In genomic region chr20:24746351-24746685, GRCh38 we compare ENCODE assay signal across 12 cellular contexts.
A peak's percentile ranks its signal among the peaks of the same experiment; 100 is the strongest.
DNase-seq lines count a peak whose midpoint lies in the region; ATAC-seq, FAIRE-seq and TF ChIP-seq lines count a peak whose summit lies in the region.
"Had no signal": no experiment of that assay in that cellular context is flagged by ENCODE, and none has a peak within 500 bp of the region (broad histone marks: within the 10 kb centered on the region; RNA-seq: fewer than 3 reads in every experiment).

No MANE protein-coding gene starts in this region.

- no peak overlapping the region for H2AFZ ChIP-seq in HepG2 (ENCODE audit: low read length)

- POLR2A ChIA-PET in HepG2 (lab: Yijun Ruan, JAX), result no interaction called here

- DNase-seq in HuH-7.5 (ENCODE audit: low spot score) (peak; percentile 36), RWPE2 (ENCODE audit: low spot score) (peak; percentile 99), HepG2 (ENCODE audit: low spot score) (no peak), chondrocyte (ENCODE audit: low spot score) (no peak)
- DNase-seq in stimulated activated naive B cell treated with anti-CD40 and anti-IgM and Interleukin-4, amounts not matched to agents 10 μg/mL and 1 μg/mL and 100 μg/mL, for 72 hours, result no peak
- DNase-seq: activated effector memory CD4-positive, alpha-beta T cell treated with Interleukin-2 at 50 U/mL for 16 hours; MM.1S had no signal

- no peak for TF ChIP-seq POLR2A in HepG2 (IDR thresholded peaks at IDR 0.05; ENCODE audit: insufficient read depth in 1 of 2, low read depth in 2 of 2, low read length in 2 of 2)

- no peaks in the 10 kb centered on the region for H3K79me2 ChIP-seq in HepG2 (ENCODE audit: insufficient read depth, low read length)

- H3K9me3 ChIP-seq in BLaER1 treated with 17β-estradiol and CSF1 and Interleukin-3, amounts not matched to agents 10 nM and 100 nM (replicated peaks in 1 of 11), result no peaks in the 10 kb centered on the region; a peak in 1 of 22 replicates
- H3K9me3 ChIP-seq in RWPE2 (ENCODE audit: severe bottlenecking) (no peaks in the 10 kb centered on the region), HepG2 (ENCODE audit: low read length) (no peaks in the 10 kb centered on the region)

- H3K4me3 Mint-ChIP-seq in chondrocyte (ENCODE audit: unreplicated experiment), result no peak overlapping the region
- H3K4me3 Mint-ChIP-seq in stimulated activated naive B cell treated with anti-CD40 and anti-IgM and Interleukin-4, amounts not matched to agents 10 μg/mL and 1 μg/mL and 100 μg/mL, for 72 hours, result no peak overlapping the region
- H3K4me3 Mint-ChIP-seq: B cell; dendritic cell treated with granulocyte-macrophage colony-stimulating factor and Interleukin-4, amounts not matched to agents 40 ng/mL and 50 ng/mL, for 4 days had no signal

- no peak for FAIRE-seq in HepG2 (lab: Jason Lieb, UNC)

- TF ChIP-seq CTCF in RWPE2 (IDR thresholded peaks at IDR 0.05; ENCODE audit: poor library complexity, severe bottlenecking), result no peak
- TF ChIP-seq CTCF in HepG2 (CRISPR knock-in tag; IDR thresholded peaks at IDR 0.05), result no peak
- no peak for TF ChIP-seq CTCF in chondrocyte (IDR thresholded peaks at IDR 0.05)

- no peaks in the 10 kb centered on the region for H3K9me3 Mint-ChIP-seq in chondrocyte (ENCODE audit: low read depth)
- no peaks in the 10 kb centered on the region for H3K9me3 Mint-ChIP-seq in stimulated activated naive B cell treated with anti-CD40 and anti-IgM and Interleukin-4, amounts not matched to agents 10 μg/mL and 1 μg/mL and 100 μg/mL, for 72 hours
- H3K9me3 Mint-ChIP-seq: dendritic cell treated with granulocyte-macrophage colony-stimulating factor and Interleukin-4, amounts not matched to agents 40 ng/mL and 50 ng/mL, for 4 days had no signal

- H3K4me1 Mint-ChIP-seq in chondrocyte (ENCODE audit: low read depth), result no peaks in the 10 kb centered on the region
- peaks cover 3 to 7% of the 10 kb centered on the region in 2 donors for H3K4me1 Mint-ChIP-seq in stimulated activated naive B cell treated with anti-CD40 and anti-IgM and Interleukin-4, amounts not matched to agents 10 μg/mL and 1 μg/mL and 100 μg/mL, for 72 hours

- no peaks in the 10 kb centered on the region for H3K27me3 Mint-ChIP-seq in chondrocyte (ENCODE audit: low read depth)
- peaks cover 0 to 5% of the 10 kb centered on the region in 2 donors for H3K27me3 Mint-ChIP-seq in stimulated activated naive B cell treated with anti-CD40 and anti-IgM and Interleukin-4, amounts not matched to agents 10 μg/mL and 1 μg/mL and 100 μg/mL, for 72 hours
- H3K27me3 Mint-ChIP-seq: dendritic cell treated with granulocyte-macrophage colony-stimulating factor and Interleukin-4, amounts not matched to agents 40 ng/mL and 50 ng/mL, for 4 days had no signal

- ATAC-seq in RWPE2 (ENCODE audit: low read depth) (peak; percentile 98), HepG2 (peak; percentile 18; the same call in 1 of the 3 replicates), GM19452 (IDR thresholded peaks at IDR 0.05; ENCODE audit: unreplicated experiment) (no peak), GM21717 (IDR thresholded peaks at IDR 0.05; ENCODE audit: unreplicated experiment) (no peak)
- ATAC-seq in stimulated activated naive B cell treated with anti-CD40 and anti-IgM and Interleukin-4, amounts not matched to agents 10 μg/mL and 1 μg/mL and 100 μg/mL, for 72 hours (replicated peaks), result no peak

- peak overlapping the region in 5 of 11 experiments; percentile 17 to 63 (median 41); a peak in 6 of 22 replicates for H3K27ac ChIP-seq in BLaER1 treated with 17β-estradiol and CSF1 and Interleukin-3, amounts not matched to agents 10 nM and 100 nM
- H3K27ac ChIP-seq in RWPE2 (ENCODE audit: poor library complexity, severe bottlenecking), result no peak overlapping the region
- H3K27ac ChIP-seq in HepG2 (ENCODE audit: extremely low read length, insufficient read depth, low read length), result no peak overlapping the region

- no TSS peak for BruUV-seq in HepG2 (replicated peaks; lab: Mats Ljungman, UMichigan)

- no peaks in the 10 kb centered on the region for H3K27me3 ChIP-seq in BLaER1 treated with 17β-estradiol and CSF1 and Interleukin-3, amounts not matched to agents 10 nM and 100 nM
- H3K27me3 ChIP-seq in RWPE2 (ENCODE audit: insufficient read depth, poor library complexity, severe bottlenecking), result no peaks in the 10 kb centered on the region
- H3K27me3 ChIP-seq in HepG2 (ENCODE audit: control insufficient read depth in 1 of 2, insufficient read depth in 2 of 2, low read length in 2 of 2), result no peaks in the 10 kb centered on the region; a peak in 1 of 5 replicates

- H3K36me3 Mint-ChIP-seq in chondrocyte (ENCODE audit: low read depth), result peaks cover 2% of the 10 kb centered on the region
- no peaks in the 10 kb centered on the region for H3K36me3 Mint-ChIP-seq in stimulated activated naive B cell treated with anti-CD40 and anti-IgM and Interleukin-4, amounts not matched to agents 10 μg/mL and 1 μg/mL and 100 μg/mL, for 72 hours

- in situ Hi-C loops in HepG2 (cut with HindIII; ENCODE audit: extremely low pct_ligation_motif_present, low pct_unique_long_range_greater_than_20kb), result no loop called here

- peak overlapping the region; percentile 42 to 85 (median 56); a peak in 21 of 22 replicates for H3K4me2 ChIP-seq in BLaER1 treated with 17β-estradiol and CSF1 and Interleukin-3, amounts not matched to agents 10 nM and 100 nM
- H3K4me2 ChIP-seq in HepG2 (ENCODE audit: low read depth, low read length), result no peak overlapping the region

- WGBS in HepG2 (ENCODE audit: low lambda C conversion rate), result 29% methylated on average over 12 of the region's 12 CpGs

- H3K36me3 ChIP-seq in BLaER1 treated with 17β-estradiol and CSF1 and Interleukin-3, amounts not matched to agents 10 nM and 100 nM, result no peaks in the 10 kb centered on the region
- no peaks in the 10 kb centered on the region for H3K36me3 ChIP-seq in RWPE2 (ENCODE audit: low read depth)
- no peaks in the 10 kb centered on the region for H3K36me3 ChIP-seq in HepG2 (replicated peaks in 1 of 2; ENCODE audit: control insufficient read depth in 1 of 2, insufficient read depth in 2 of 2, low read length in 2 of 2)

- no peaks in the 10 kb centered on the region for H4K20me1 ChIP-seq in BLaER1 treated with 17β-estradiol and CSF1 and Interleukin-3, amounts not matched to agents 10 nM and 100 nM
- no peaks in the 10 kb centered on the region for H4K20me1 ChIP-seq in HepG2 (ENCODE audit: insufficient read depth, low read length)

- no peak for TF ChIP-seq EP300 in HepG2 (IDR thresholded peaks at IDR 0.05; ENCODE audit: low read depth in 2 of 2, low read length in 2 of 2)
- TF ChIP-seq EP300 in HepG2 (CRISPR knock-in tag; IDR thresholded peaks at IDR 0.05; ENCODE audit: borderline replicate concordance), result no peak

- intact Hi-C loops in HepG2 (cut with micrococcal nuclease; ENCODE audit: unreplicated experiment), result no loop called here

- H3K4me3 ChIP-seq in BLaER1 treated with 17β-estradiol and CSF1 and Interleukin-3, amounts not matched to agents 10 nM and 100 nM, result no peak overlapping the region
- H3K4me3 ChIP-seq in RWPE2 (ENCODE audit: severe bottlenecking) (no peak overlapping the region), HepG2 (replicated peaks in 1 of 3; ENCODE audit: insufficient read depth in 1 of 3, low read depth in 2 of 3, low read length in 3 of 3) (no peak overlapping the region)

- no peak for TF ChIP-seq RAD21 in HepG2 (CRISPR knock-in tag; IDR thresholded peaks at IDR 0.05)

- H3K27ac Mint-ChIP-seq in chondrocyte (ENCODE audit: unreplicated experiment), result no peak overlapping the region
- H3K27ac Mint-ChIP-seq in stimulated activated naive B cell treated with anti-CD40 and anti-IgM and Interleukin-4, amounts not matched to agents 10 μg/mL and 1 μg/mL and 100 μg/mL, for 72 hours, result no peak overlapping the region
- H3K27ac Mint-ChIP-seq: B cell; dendritic cell treated with granulocyte-macrophage colony-stimulating factor and Interleukin-4, amounts not matched to agents 40 ng/mL and 50 ng/mL, for 4 days had no signal

- 0 out of 22 replicates have a peak overlapping the region, but pooled peaks of 1 of the 11 experiments have one; percentile 1 for H3K9ac ChIP-seq in BLaER1 treated with 17β-estradiol and CSF1 and Interleukin-3, amounts not matched to agents 10 nM and 100 nM
- H3K9ac ChIP-seq in HepG2 (ENCODE audit: insufficient read depth, low read depth, low read length), result no peak overlapping the region

- H3K4me1 ChIP-seq in BLaER1 treated with 17β-estradiol and CSF1 and Interleukin-3, amounts not matched to agents 10 nM and 100 nM, result peaks cover 17 to 50% (median 37%) of the 10 kb centered on the region in 10 experiments
- H3K4me1 ChIP-seq in RWPE2 (ENCODE audit: insufficient read depth, poor library complexity, severe bottlenecking) (peaks cover 12% of the 10 kb centered on the region), HepG2 (ENCODE audit: insufficient read depth, low read length) (no peaks in the 10 kb centered on the region)

- CTCF ChIA-PET in HepG2 (lab: Yijun Ruan, JAX; ENCODE audit: low intra/inter-chr PET ratio, low total read pairs), result no interaction called here

TF ChIP-seq in HepG2, 621 proteins besides CTCF, POLR2A, EP300 and RAD21:
- TF ChIP-seq KMT2A (CRISPR knock-in tag; IDR thresholded peaks at IDR 0.05) (no peak), FIP1L1 (IDR thresholded peaks at IDR 0.05; ENCODE audit: borderline replicate concordance, insufficient read depth, low read depth, low read length) (no peak), NFE2L2 (IDR thresholded peaks at IDR 0.05; ENCODE audit: low read length) (peak; percentile 43; the same call in 1 of the 2 replicates), MAFK (conservative IDR thresholded peaks at IDR 0.05 in 1 of 2, IDR thresholded peaks at IDR 0.05 in 1 of 2; ENCODE audit: low read length in 2 of 2) (peak; percentile 93 to 96), ZNF253 (CRISPR knock-in tag; IDR thresholded peaks at IDR 0.05; ENCODE audit: borderline replicate concordance) (no peak), ZNF567 (CRISPR knock-in tag; IDR thresholded peaks at IDR 0.05; ENCODE audit: borderline replicate concordance) (no peak), SRSF4 (IDR thresholded peaks at IDR 0.05; ENCODE audit: low read depth, low read length, poor library complexity, severe bottlenecking) (no peak), DDIT3 (CRISPR knock-in tag; IDR thresholded peaks at IDR 0.05) (no peak), CREM (IDR thresholded peaks at IDR 0.05) (no peak), CREM (CRISPR knock-in tag; IDR thresholded peaks at IDR 0.05) (no peak), MAFF (IDR thresholded peaks at IDR 0.05; ENCODE audit: low read depth, low read length) (peak; percentile 89), MAFG (CRISPR knock-in tag; IDR thresholded peaks at IDR 0.05) (peak; percentile 76; the same call in 1 of the 2 replicates)

Comparison
In these comparisons a context has a peak if more than half of its experiments do, and no peak if none do; other contexts are left out.
1. DNase-seq: peak in HuH-7.5 (single experiment) and RWPE2 (single experiment); none in HepG2 (single experiment), chondrocyte (single experiment) and stimulated activated naive B cell treated with anti-CD40 and anti-IgM and Interleukin-4, amounts not matched to agents 10 μg/mL and 1 μg/mL and 100 μg/mL, for 72 hours (single experiment).
2. ATAC-seq: peak in RWPE2 (single experiment) and HepG2 (single experiment); none in GM19452 (single experiment), GM21717 (single experiment) and stimulated activated naive B cell treated with anti-CD40 and anti-IgM and Interleukin-4, amounts not matched to agents 10 μg/mL and 1 μg/mL and 100 μg/mL, for 72 hours (0 of 2).